ENCODE assay signal across 19 cellular contexts in genomic region chr12:46693034-46693433, GRCh38.
A peak's percentile ranks its signal among the peaks of the same experiment; 100 is the strongest.
DNase-seq lines count a peak whose midpoint lies in the region; ATAC-seq and TF ChIP-seq lines count a peak whose summit lies in the region.
"Had no signal": no experiment of that assay in that cellular context is flagged by ENCODE, and none has a peak within 500 bp of the region (broad histone marks: within the 10 kb centered on the region; RNA-seq: fewer than 3 reads in every experiment).

No MANE protein-coding gene starts in this region.

- CTCF ChIA-PET in activated naive CD4-positive, alpha-beta T cell treated with anti-CD3 and anti-CD28 coated beads for 36 hours (lab: Charles Lee): no interaction called here

- H3K27me3 Mint-ChIP-seq in activated naive CD4-positive, alpha-beta T cell treated with anti-CD3 and anti-CD28 coated beads for 36 hours (ENCODE audit: low read depth): no peaks in the 10 kb centered on the region

- no peaks in the 10 kb centered on the region for H3K27me3 ChIP-seq in gastrocnemius medialis
- H3K27me3 ChIP-seq in stomach: no peaks in the 10 kb centered on the region
- H3K27me3 ChIP-seq: BE2C had no signal

- 83 to 87% (median 86%) methylated on average over 4 of the region's 4 CpGs for WGBS in stomach, 5 donors

- no peak for TF ChIP-seq EP300 in stomach (IDR thresholded peaks at IDR 0.05)

- intact Hi-C loops in gastrocnemius medialis (cut with DNase I; ENCODE audit: low total_unique reads) (no loop called here), stomach (cut with DNase I; ENCODE audit: low total_unique reads) (no loop called here)
- intact Hi-C loops in activated naive CD4-positive, alpha-beta T cell treated with anti-CD3 and anti-CD28 coated beads for 36 hours (cut with micrococcal nuclease): no loop called here

- H3K4me3 Mint-ChIP-seq in activated naive CD4-positive, alpha-beta T cell treated with anti-CD3 and anti-CD28 coated beads for 36 hours: no peak overlapping the region
- H3K4me3 Mint-ChIP-seq: CD4-positive, CD25-positive, alpha-beta regulatory T cell; CD8-positive, alpha-beta memory T cell; HFFc6 had no signal

- H3K4me3 ChIP-seq in gastrocnemius medialis (no peak overlapping the region), stomach (no peak overlapping the region)

- no peak for TF ChIP-seq CTCF in gastrocnemius medialis (IDR thresholded peaks at IDR 0.05 in 4 of 5, conservative IDR thresholded peaks at IDR 0.05 in 1 of 5)
- TF ChIP-seq CTCF in stomach (IDR thresholded peaks at IDR 0.05): no peak

- H3K27ac ChIP-seq in gastrocnemius medialis (peak overlapping the region; percentile 30 to 67 (median 60)), stomach (no peak overlapping the region)
- H3K27ac ChIP-seq: HL-60 had no signal

- peaks cover 17 to 19% of the 10 kb centered on the region in 2 donors for H3K4me1 ChIP-seq in gastrocnemius medialis
- no peaks in the 10 kb centered on the region for H3K4me1 ChIP-seq in stomach
- H3K4me1 ChIP-seq: BE2C had no signal

- no peaks in the 10 kb centered on the region for H3K4me1 Mint-ChIP-seq in activated naive CD4-positive, alpha-beta T cell treated with anti-CD3 and anti-CD28 coated beads for 36 hours (ENCODE audit: low read depth)
- H3K4me1 Mint-ChIP-seq: CD4-positive, CD25-positive, alpha-beta regulatory T cell; CD8-positive, alpha-beta memory T cell had no signal

- peaks cover 6% of the 10 kb centered on the region for H3K9me3 Mint-ChIP-seq in activated naive CD4-positive, alpha-beta T cell treated with anti-CD3 and anti-CD28 coated beads for 36 hours

- H3K36me3 Mint-ChIP-seq in activated naive CD4-positive, alpha-beta T cell treated with anti-CD3 and anti-CD28 coated beads for 36 hours (ENCODE audit: low read depth): no peaks in the 10 kb centered on the region
- H3K36me3 Mint-ChIP-seq: CD4-positive, CD25-positive, alpha-beta regulatory T cell had no signal

- TF ChIP-seq POLR2A in gastrocnemius medialis (IDR thresholded peaks at IDR 0.05): no peak
- no peak for TF ChIP-seq POLR2A in stomach (IDR thresholded peaks at IDR 0.05)

- no peak overlapping the region for H3K27ac Mint-ChIP-seq in activated naive CD4-positive, alpha-beta T cell treated with anti-CD3 and anti-CD28 coated beads for 36 hours
- H3K27ac Mint-ChIP-seq: CD4-positive, CD25-positive, alpha-beta regulatory T cell; CD8-positive, alpha-beta memory T cell; HFFc6 had no signal

- ATAC-seq in gastrocnemius medialis (peak; percentile 19 to 30), GM21717 (IDR thresholded peaks at IDR 0.05; ENCODE audit: unreplicated experiment) (no peak)
- ATAC-seq: HCT116 had no signal

- H3K9me3 ChIP-seq in gastrocnemius medialis (no peaks in the 10 kb centered on the region), stomach (peaks cover 0 to 9% (median 4%) of the 10 kb centered on the region in 4 donors)
- H3K9me3 ChIP-seq: BE2C had no signal

- H3K36me3 ChIP-seq in gastrocnemius medialis: no peaks in the 10 kb centered on the region
- no peaks in the 10 kb centered on the region for H3K36me3 ChIP-seq in stomach
- H3K36me3 ChIP-seq: BE2C had no signal

- in situ Hi-C loops in gastrocnemius medialis (cut with MboI; ENCODE audit: low sequenced_read_pairs in 4 of 4): loop anchor here in 1 of 4 donors (25.0 kb wide), 1 partner anchor 706 kb away; the partner anchor contains the start of gene SCAF11

- peak; percentile 84 for DNase-seq in LHCN-M2 (ENCODE audit: low read depth)
- peak; percentile 38 for DNase-seq in myocyte (ENCODE audit: low read depth)
- no peak for DNase-seq in gastrocnemius medialis
- DNase-seq in activated naive CD4-positive, alpha-beta T cell treated with anti-CD3 and anti-CD28 coated beads for 36 hours: no peak
- no peak for DNase-seq in stomach
- DNase-seq in activated T-cell treated with anti-CD3 and anti-CD28 coated beads for 4 hours: no peak
- DNase-seq: BE2C; C1 segment of cervical spinal cord; CD4-positive, CD25-positive, alpha-beta regulatory T cell; CD8-positive, alpha-beta memory T cell; COR-L47; DMS 273 treated with DMSO at 0.1 percent for 48 hours; DND-41; GOT3; H7; HFFc6 had no signal

Comparison
In these comparisons a context has a peak if more than half of its experiments do, and no peak if none do; other contexts are left out.
1. DNase-seq: peak in LHCN-M2 (single experiment) and myocyte (single experiment); none in gastrocnemius medialis (0 of 2), activated naive CD4-positive, alpha-beta T cell treated with anti-CD3 and anti-CD28 coated beads for 36 hours (single experiment), stomach (single experiment) and activated T-cell treated with anti-CD3 and anti-CD28 coated beads for 4 hours (single experiment).
2. H3K27ac ChIP-seq: peak in gastrocnemius medialis (4 of 4); none in stomach (0 of 5).